ENCODE assay signal across 8 cellular contexts in the genomic region with DNA sequence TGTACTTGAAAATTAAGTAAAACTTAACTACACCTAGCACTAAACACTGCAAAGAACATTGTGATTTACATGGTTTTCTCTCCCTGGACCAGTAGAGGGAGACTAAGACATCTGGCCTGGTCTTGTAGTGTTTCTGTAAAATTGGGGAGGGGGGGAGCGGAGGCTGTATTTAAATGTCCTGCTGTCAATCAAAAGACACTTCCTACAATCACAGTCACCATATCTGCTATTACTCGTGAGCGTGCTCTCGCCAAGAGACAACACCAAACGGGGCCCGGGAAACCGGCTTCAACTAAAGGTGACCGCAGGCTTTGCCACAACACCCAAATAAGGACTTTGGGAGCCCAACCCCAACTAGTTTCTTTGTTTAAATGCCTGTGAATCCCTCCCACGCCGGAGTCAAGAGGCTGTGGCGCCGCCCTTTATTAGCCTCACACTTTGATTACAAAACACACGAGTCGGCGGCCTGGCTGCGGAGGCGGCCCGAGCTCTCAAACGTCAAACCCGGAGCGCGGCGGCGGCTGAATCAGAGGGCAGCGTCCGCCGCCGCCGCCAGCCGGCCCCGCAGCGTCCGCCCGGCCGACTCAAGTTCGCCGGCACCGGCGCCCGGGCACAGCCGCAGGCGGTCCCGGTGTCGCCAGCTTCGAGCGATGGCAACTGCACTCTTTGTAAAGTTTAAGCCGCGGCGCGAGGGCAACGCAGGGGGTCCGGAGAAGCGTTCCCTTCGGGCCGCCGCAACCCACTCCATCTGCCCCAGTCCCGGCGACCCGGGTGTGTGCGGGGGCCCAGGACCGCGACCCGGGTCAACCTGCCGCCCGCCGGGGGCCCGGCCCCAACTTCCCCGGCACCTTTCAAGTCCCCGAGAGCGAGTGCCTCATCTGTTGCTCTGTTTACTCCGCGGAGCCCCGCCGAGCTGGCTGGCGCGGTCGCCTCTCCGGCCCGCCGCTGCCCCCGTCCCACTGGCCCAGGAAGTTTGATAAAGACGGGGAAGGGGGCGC. TPM values are rescaled to one million over a fixed set of nuclear protein-coding genes. Genes with fewer than 3 reads are reported as not detected.
A peak's percentile ranks its signal among the peaks of the same experiment; 100 is the strongest.
DNase-seq lines count a peak whose midpoint lies in the region; ATAC-seq, FAIRE-seq and TF ChIP-seq lines count a peak whose summit lies in the region.

No MANE protein-coding gene starts in this region.

- peaks cover 4 to 5% of the 10 kb centered on the region in 2 donors for H3K4me1 ChIP-seq in small intestine (ENCODE audit: control insufficient read depth in 2 of 2, insufficient read depth in 1 of 2, low read depth in 1 of 2, low read length in 1 of 2)

- CTCF ChIA-PET in AG04449 (lab: Yijun Ruan, JAX), result interaction anchor here (1.0 to 4.8 kb wide), 2 partner anchors 151 to 160 kb away, joined by 3 to 33 read pairs; no protein-coding TSS in a partner anchor

- H3K27ac ChIP-seq in small intestine (ENCODE audit: low read depth in 1 of 2, low read length in 1 of 2), result peak overlapping the region; percentile 97 to 99

- peak overlapping the region; percentile 66 for H3K4me3 ChIP-seq in AG04449 (ENCODE audit: low read depth, low read length)
- H3K4me3 ChIP-seq in WI38 (ENCODE audit: low read depth, low read length), result peak overlapping the region; percentile 82
- peak overlapping the region; percentile 84 for H3K4me3 ChIP-seq in bronchial epithelial cell (ENCODE audit: low read depth, low read length)
- peak overlapping the region; percentile 100 for H3K4me3 ChIP-seq in small intestine (ENCODE audit: low read depth in 1 of 2, low read length in 2 of 2)

- no peaks in the 10 kb centered on the region for H3K9me3 ChIP-seq in small intestine (ENCODE audit: control insufficient read depth, low read depth)

- TF ChIP-seq CTCF in AG04449 (IDR thresholded peaks at IDR 0.05; ENCODE audit: insufficient read depth, low read length, missing control alignments) (peak; percentile 78), WI38 (IDR thresholded peaks at IDR 0.05; ENCODE audit: low read depth, low read length) (peak; percentile 73), bronchial epithelial cell (IDR thresholded peaks at IDR 0.05; ENCODE audit: insufficient read depth, low read length, severe bottlenecking) (peak; percentile 70)

- DNase-seq in AG04449 (ENCODE audit: low read depth, low spot score) (peak; percentile 68), NCI-H2227 (lab: John Stamatoyannopoulos, UW; ENCODE audit: unreplicated experiment) (peak; percentile 91), bronchial epithelial cell (ENCODE audit: low read depth) (peak; percentile 96), iPS-NIHi7 (ENCODE audit: extremely low spot score) (peak; percentile 72), small intestine (peak; percentile 97)

- FAIRE-seq in bronchial epithelial cell (lab: Jason Lieb, UNC) (no peak), small intestine (lab: Jason Lieb, UNC) (no peak)

- POLR2A ChIA-PET in AG04449 (lab: Yijun Ruan, JAX), result interaction anchor here (0.6 kb wide), 4 partner anchors 8 to 141 kb away, joined by 3 read pairs; no protein-coding TSS in a partner anchor

- 0% methylated on average over 61 to 83 of the region's 83 CpGs for WGBS in small intestine, 3 donors

- no peaks in the 10 kb centered on the region for H3K36me3 ChIP-seq in bronchial epithelial cell (ENCODE audit: control insufficient read depth, insufficient read depth, low read length)
- no peaks in the 10 kb centered on the region for H3K36me3 ChIP-seq in small intestine (ENCODE audit: control insufficient read depth in 2 of 2, insufficient read depth in 2 of 2, low read length in 2 of 2)

- ATAC-seq in GM18868 (IDR thresholded peaks at IDR 0.05; ENCODE audit: unreplicated experiment) (peak; percentile 55), HG03159 (IDR thresholded peaks at IDR 0.05; ENCODE audit: unreplicated experiment) (peak; percentile 57)

- H3K27me3 ChIP-seq in bronchial epithelial cell (ENCODE audit: control insufficient read depth, insufficient read depth, low read length) (no peaks in the 10 kb centered on the region), small intestine (ENCODE audit: control insufficient read depth in 2 of 2, insufficient read depth in 2 of 2, low read length in 2 of 2) (no peaks in the 10 kb centered on the region)

RNA-seq across cellular contexts. Expression of a gene that starts 1.3 kb away (rescaled TPM):
- total RNA-seq in bronchial epithelial cell, result 14.7 and 22.1 TPM in 2 replicates
- 1 to 10 TPM; 6.2 to 9.2 (median 6.5) TPM for polyA plus RNA-seq in small intestine

Comparison
In these comparisons a context has a peak if more than half of its experiments do, and no peak if none do; other contexts are left out.
1. Peak in every context shown above with its lines: DNase-seq, ATAC-seq, H3K4me3 ChIP-seq and H3K27ac ChIP-seq.